Comparison of ENCODE assay signal across 21 cellular contexts in genomic region chr11:112830255-112830654, GRCh38.
"Had no signal": no experiment of that assay in that cellular context is flagged by ENCODE, and none has a peak within 500 bp of the region (broad histone marks: within the 10 kb centered on the region; RNA-seq: fewer than 3 reads in every experiment).

No MANE protein-coding gene starts in this region.

- H3K4me1 ChIP-seq: SJSA1 had no signal

- H3K27me3 ChIP-seq: SJSA1 had no signal

- H3K9me3 ChIP-seq: SJSA1 had no signal

- H3K4me3 ChIP-seq: SJSA1, SK-N-MC had no signal

- DNase-seq: IMR-90, Karpas-422, KG1, MV-4-11, NCI-H1048, NCI-H1105, NCI-H1417, NCI-H1436 treated with DMSO at 0.1 percent for 48 hours, NCI-H1694, NCI-H187 treated with DMSO at 0.1 percent for 48 hours, NCI-H2029 treated with DMSO at 0.1 percent for 48 hours, NCI-H2171 treated with DMSO at 0.1 percent for 48 hours, NCI-H2227 treated with DMSO at 0.1 percent for 48 hours, NCI-H524, NCI-H526 treated with DMSO at 0.1 percent for 48 hours, NCI-H774, Right ventricle myocardium superior, RPMI8226, SIG-M5 had no signal

- H3K36me3 ChIP-seq: SJSA1 had no signal

- H3K27ac ChIP-seq: SJSA1, SK-N-MC had no signal
